9 cellular contexts compared by ENCODE assay signal in the genomic region with DNA sequence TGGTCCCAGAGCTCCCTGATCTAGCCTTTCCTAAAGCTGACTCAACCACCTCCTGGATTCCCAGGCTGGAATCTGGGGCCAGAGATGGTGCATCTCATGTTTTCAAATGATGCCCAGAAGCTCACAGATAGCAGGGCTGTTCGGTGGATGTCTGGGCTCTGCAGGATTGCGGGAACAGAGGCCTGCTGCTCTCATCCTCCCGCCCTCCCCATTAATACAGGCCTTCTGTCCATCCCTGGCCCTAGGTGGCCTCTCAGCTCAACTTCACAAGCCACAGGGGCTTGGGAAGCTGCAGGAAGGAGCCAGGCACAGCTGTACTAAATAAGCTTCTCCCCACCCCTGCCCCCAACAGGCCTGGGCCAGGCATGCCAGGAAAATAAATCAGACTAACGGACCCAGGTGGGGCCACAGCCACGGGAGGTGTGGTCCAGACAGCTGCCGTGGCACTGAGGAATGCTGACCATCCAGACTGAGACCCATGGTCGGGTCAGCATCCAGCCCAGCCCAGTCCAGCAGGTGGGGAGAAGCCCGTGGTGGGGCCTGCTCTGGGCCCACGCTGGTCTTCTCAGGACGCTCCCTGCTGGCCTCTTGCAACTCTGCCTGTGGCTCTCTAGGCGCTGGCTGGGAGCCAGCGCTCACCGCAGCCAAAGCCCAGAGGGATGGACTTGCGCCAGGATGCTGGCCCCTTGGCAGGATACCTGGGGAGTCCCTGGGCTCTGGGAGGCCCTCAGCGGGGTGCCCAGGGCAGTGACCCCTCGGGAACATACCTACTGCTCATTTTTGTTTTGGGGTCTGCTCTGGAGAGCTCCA. TPM values are rescaled to one million over a fixed set of nuclear protein-coding genes. Genes with fewer than 3 reads are reported as not detected.
DNase-seq lines count a peak whose midpoint lies in the region; ATAC-seq and TF ChIP-seq lines count a peak whose summit lies in the region.
"Had no signal": no experiment of that assay in that cellular context is flagged by ENCODE, and none has a peak within 500 bp of the region (broad histone marks: within the 10 kb centered on the region; RNA-seq: fewer than 3 reads in every experiment).

No MANE protein-coding gene starts in this region.

- H3K9me3 Mint-ChIP-seq in CD14-positive monocyte: peaks cover 0 to 2% (median 0%) of the 10 kb centered on the region in 7 donors
- H3K9me3 Mint-ChIP-seq: CD4-positive, CD25-positive, alpha-beta regulatory T cell had no signal

- H3K36me3 ChIP-seq in SJSA1: no peaks in the 10 kb centered on the region
- H3K36me3 ChIP-seq in heart right ventricle: no peaks in the 10 kb centered on the region
- H3K36me3 ChIP-seq in upper lobe of left lung: no peaks in the 10 kb centered on the region

- H3K4me1 ChIP-seq in SJSA1 (replicated peaks): peaks cover 17% of the 10 kb centered on the region
- H3K4me1 ChIP-seq in heart right ventricle: peaks cover 0 to 12% (median 6%) of the 10 kb centered on the region in 9 donors
- peaks cover 0 to 5% (median 0%) of the 10 kb centered on the region in 4 donors for H3K4me1 ChIP-seq in upper lobe of left lung

- TF ChIP-seq CTCF in heart right ventricle (IDR thresholded peaks at IDR 0.05) (peak in 4 of 9 donors; percentile 17 to 49 (median 44)), upper lobe of left lung (IDR thresholded peaks at IDR 0.05) (no peak), CD14-positive monocyte (IDR thresholded peaks at IDR 0.05) (no peak), omental fat pad (IDR thresholded peaks at IDR 0.05) (no peak)

- no peak for TF ChIP-seq POLR2A in upper lobe of left lung (IDR thresholded peaks at IDR 0.05)

- H3K4me3 Mint-ChIP-seq in CD14-positive monocyte: no peak overlapping the region
- H3K4me3 Mint-ChIP-seq: CD4-positive, CD25-positive, alpha-beta regulatory T cell had no signal

- intact Hi-C loops in heart right ventricle (cut with DNase I): no loop called here
- intact Hi-C loops in CD14-positive monocyte (cut with micrococcal nuclease): loop anchor here in 1 of 2 donors (5.0 kb wide), 1 partner anchor 48 kb away; a partner anchor contains a TSS

- TF ChIP-seq EP300 in upper lobe of left lung (IDR thresholded peaks at IDR 0.05): no peak

- peak; percentile 62 to 86 (median 69) for ATAC-seq in heart right ventricle
- peak in 1 of 2 donors; percentile 34 for ATAC-seq in upper lobe of left lung (ENCODE audit: low FRiP score in 2 of 2)
- ATAC-seq in HG03039 (IDR thresholded peaks at IDR 0.05; ENCODE audit: unreplicated experiment): no peak
- no peak for ATAC-seq in omental fat pad (ENCODE audit: low FRiP score)

- no peak overlapping the region for H3K27ac Mint-ChIP-seq in CD14-positive monocyte
- H3K27ac Mint-ChIP-seq: CD4-positive, CD25-positive, alpha-beta regulatory T cell had no signal

- 28 to 30% methylated on average over 16 of the region's 16 CpGs for WGBS in heart right ventricle, 2 donors
- 44 to 83% methylated on average over 1 to 15 of the region's 16 CpGs for WGBS in upper lobe of left lung, 2 donors

- peaks cover 9% of the 10 kb centered on the region; the same call in 1 of the 2 replicates for H3K27me3 ChIP-seq in SJSA1 (replicated peaks)
- peaks cover 0 to 18% (median 11%) of the 10 kb centered on the region in 7 donors for H3K27me3 ChIP-seq in heart right ventricle
- peaks cover 0 to 7% (median 0%) of the 10 kb centered on the region in 4 donors for H3K27me3 ChIP-seq in upper lobe of left lung

- peak; percentile 15 for DNase-seq in NCI-H510A treated with DMSO at 0.1 percent for 48 hours (lab: John Stamatoyannopoulos, UW)
- no peak for DNase-seq in NCI-H510A (lab: John Stamatoyannopoulos, UW)
- DNase-seq in SJSA1 (ENCODE audit: low read depth in 1 of 2, low spot score in 2 of 2): peak; percentile 78 to 79
- DNase-seq in heart right ventricle: peak; percentile 31 to 62
- DNase-seq in upper lobe of left lung: peak; percentile 45 to 85
- DNase-seq in CD14-positive monocyte (ENCODE audit: low spot score): no peak
- DNase-seq in omental fat pad (ENCODE audit: low spot score): no peak
- DNase-seq: CD4-positive, CD25-positive, alpha-beta regulatory T cell had no signal

- H3K27ac ChIP-seq in SJSA1 (no peak overlapping the region), heart right ventricle (no peak overlapping the region), upper lobe of left lung (no peak overlapping the region)

- H3K4me3 ChIP-seq in SJSA1: no peak overlapping the region
- no peak overlapping the region for H3K4me3 ChIP-seq in heart right ventricle
- H3K4me3 ChIP-seq in upper lobe of left lung: no peak overlapping the region

- no peaks in the 10 kb centered on the region for H3K4me1 Mint-ChIP-seq in CD14-positive monocyte

- no peaks in the 10 kb centered on the region for H3K9me3 ChIP-seq in SJSA1 (replicated peaks)
- H3K9me3 ChIP-seq in heart right ventricle: no peaks in the 10 kb centered on the region
- H3K9me3 ChIP-seq in upper lobe of left lung: no peaks in the 10 kb centered on the region

- no peaks in the 10 kb centered on the region for H3K36me3 Mint-ChIP-seq in CD14-positive monocyte
- H3K36me3 Mint-ChIP-seq: CD4-positive, CD25-positive, alpha-beta regulatory T cell had no signal

- H3K27me3 Mint-ChIP-seq in CD14-positive monocyte (ENCODE audit: low read depth in 3 of 3): peaks cover 29 to 34% (median 32%) of the 10 kb centered on the region in 3 donors

RNA-seq across cellular contexts. Expression of a gene that starts 8.5 kb away (rescaled TPM):
- total RNA-seq in SJSA1 (2014; rRNA removed; shearing (Covaris generic)): 23.7 and 30.2 TPM in 2 replicates
- total RNA-seq in heart right ventricle: 10 to 100 TPM; 18.3 to 31.6 (median 21.7) TPM
- polyA plus RNA-seq in heart right ventricle: 10 to 100 TPM; 15.3 to 19.8 TPM
- total RNA-seq in upper lobe of left lung: 10 to 100 TPM; 29.3 to 42.1 (median 31.6) TPM
- polyA plus RNA-seq in CD14-positive monocyte: 10 to 100 TPM; 18.0 to 25.9 TPM
- total RNA-seq in omental fat pad: 10 to 100 TPM; 21.2 to 49.6 (median 25.8) TPM

RNA-seq across cellular contexts. Expression of a gene that starts 11.2 kb away (rescaled TPM):
- not detected in 2 replicates for total RNA-seq in SJSA1 (2014; rRNA removed; shearing (Covaris generic))
- 1 to 10 TPM in 1 of 10 donors, under 1 TPM in 4, not detected in 5; 0.21 to 2.1 (median 0.37) TPM for total RNA-seq in heart right ventricle
- polyA plus RNA-seq in heart right ventricle: not detected
- total RNA-seq in upper lobe of left lung: 10 to 100 TPM in 1 of 6 donors, 1 to 10 TPM in 3, not detected in 2; 1.3 to 15.0 (median 2.8) TPM
- not detected for polyA plus RNA-seq in CD14-positive monocyte
- total RNA-seq in omental fat pad: 1 to 10 TPM in 1 of 4 donors, under 1 TPM in 1, not detected in 2; 0.48 to 3.0 TPM
- total RNA-seq: CD4-positive, CD25-positive, alpha-beta regulatory T cell had no signal
- polyA plus RNA-seq: CD4-positive, CD25-positive, alpha-beta regulatory T cell had no signal

RNA-seq across cellular contexts. Expression of a gene that starts 29.8 kb away (rescaled TPM):
- not detected in 2 replicates for total RNA-seq in SJSA1 (2014; rRNA removed; shearing (Covaris generic))
- total RNA-seq in heart right ventricle (not detected), upper lobe of left lung (under 1 TPM in 1 of 6 donors, not detected in 5; 0.17 TPM), omental fat pad (not detected)
- polyA plus RNA-seq in heart right ventricle (under 1 TPM in 1 of 2 donors, not detected in 1; 0.04 TPM), CD14-positive monocyte (not detected)
- total RNA-seq: CD4-positive, CD25-positive, alpha-beta regulatory T cell had no signal
- polyA plus RNA-seq: CD4-positive, CD25-positive, alpha-beta regulatory T cell had no signal

RNA-seq across cellular contexts. Expression of a gene that starts 48.1 kb away (rescaled TPM):
- total RNA-seq in SJSA1 (2014; rRNA removed; shearing (Covaris generic)): 63.0 and 70.9 TPM in 2 replicates
- 10 to 100 TPM; 20.4 to 40.4 (median 28.4) TPM for total RNA-seq in heart right ventricle
- polyA plus RNA-seq in heart right ventricle: 10 to 100 TPM; 46.2 to 72.6 TPM
- total RNA-seq in upper lobe of left lung: 100 to 1,000 TPM in 2 of 6 donors, 10 to 100 TPM in 4; 39.8 to 169 (median 84.7) TPM
- 10 to 100 TPM; 11.2 to 14.1 TPM for polyA plus RNA-seq in CD14-positive monocyte
- total RNA-seq in omental fat pad: 10 to 100 TPM; 29.2 to 59.7 (median 41.3) TPM

Comparison
In these comparisons a context has a peak if more than half of its experiments do, and no peak if none do; other contexts are left out.
1. DNase-seq: peak in NCI-H510A treated with DMSO at 0.1 percent for 48 hours (single experiment), SJSA1 (2 of 2), heart right ventricle (2 of 2) and upper lobe of left lung (2 of 2); none in NCI-H510A (single experiment), CD14-positive monocyte (single experiment) and omental fat pad (single experiment).
2. ATAC-seq: peak in heart right ventricle (8 of 8); none in HG03039 (single experiment) and omental fat pad (single experiment).